Comparison of ENCODE assay signal across 13 cellular contexts in genomic region chr7:137135654-137136350, GRCh38.
"Had no signal": no experiment of that assay in that cellular context is flagged by ENCODE, and none has a peak within 500 bp of the region (broad histone marks: within the 10 kb centered on the region; RNA-seq: fewer than 3 reads in every experiment).

No MANE protein-coding gene starts in this region.

- ATAC-seq: activated T-helper 17 cell treated with anti-CD3 and anti-CD28 coated beads, Interleukin-2, amount 50 U/mL, for 72 hours; gastrocnemius medialis had no signal

- DNase-seq: activated CD4-positive, alpha-beta T cell treated with anti-CD3 and anti-CD28 coated beads, Interleukin-2, amount 50 U/mL, for 1 hour; activated naive CD4-positive, alpha-beta T cell treated with anti-CD3 and anti-CD28 coated beads for 36 hours; activated T-cell treated with anti-CD3 and anti-CD28 coated beads for 4 hours; cerebellar nuclear complex; dorsolateral prefrontal cortex; gastrocnemius medialis; kidney glomerular epithelial cell; retina; thyroid gland; uterus had no signal

- H3K9me3 ChIP-seq: gastrocnemius medialis, thyroid gland, uterus had no signal

- H3K27ac ChIP-seq: dorsolateral prefrontal cortex, gastrocnemius medialis, neural progenitor cell, skin epidermis, thyroid gland, uterus had no signal

- H3K9ac ChIP-seq: neural progenitor cell had no signal

- H3K4me1 ChIP-seq: gastrocnemius medialis, neural progenitor cell, thyroid gland, uterus had no signal

- H2AFZ ChIP-seq: neural progenitor cell had no signal

- H3K4me3 ChIP-seq: dorsolateral prefrontal cortex, gastrocnemius medialis, neural progenitor cell, skin epidermis, thyroid gland, uterus had no signal

- H3K27me3 ChIP-seq: dorsolateral prefrontal cortex, gastrocnemius medialis, neural progenitor cell, thyroid gland, uterus had no signal

- H3K4me2 ChIP-seq: neural progenitor cell had no signal

- H3K36me3 ChIP-seq: gastrocnemius medialis, neural progenitor cell, thyroid gland, uterus had no signal
